In genomic region chr1:6392081-6392879, GRCh38 we compare ENCODE assay signal across 8 cellular contexts. TPM values are rescaled to one million over a fixed set of nuclear protein-coding genes. Genes with fewer than 3 reads are reported as not detected.
DNase-seq lines count a peak whose midpoint lies in the region; ATAC-seq, FAIRE-seq and TF ChIP-seq lines count a peak whose summit lies in the region.

No MANE protein-coding gene starts in this region.

- H4K20me1 ChIP-seq in K562 (replicated peaks; ENCODE audit: control insufficient read depth, insufficient read depth, low read length), result peaks cover 7% of the 10 kb centered on the region

- in situ Hi-C loops in K562 (cut with MboI), result loop anchor here (5.0 kb wide), 1 partner anchor 165 kb away; the partner anchor contains the start of gene TAS1R1

- ATAC-seq in K562 (no peak), memory B cell (ENCODE audit: low read depth) (no peak)

- H3K4me1 ChIP-seq in K562 (replicated peaks in 1 of 2; ENCODE audit: control insufficient read depth in 2 of 2, insufficient read depth in 2 of 2, low read length in 2 of 2), result peaks cover 13 to 20% of the 10 kb centered on the region in 2 experiments

- H3K27me3 Mint-ChIP-seq in memory B cell (peaks cover 3% of the 10 kb centered on the region), type B pancreatic cell (peaks cover 2% of the 10 kb centered on the region)

- peak overlapping the region; percentile 91 for H3K4me3 ChIP-seq in K562

- no peaks in the 10 kb centered on the region for H3K9me1 ChIP-seq in K562 (ENCODE audit: control insufficient read depth, insufficient read depth, low read length)

- no peak for TF ChIP-seq CTCF in K562 (IDR thresholded peaks at IDR 0.05 in 2 of 3, conservative IDR thresholded peaks at IDR 0.05 in 1 of 3; ENCODE audit: insufficient read depth in 2 of 3, low read depth in 1 of 3, low read length in 3 of 3)
- no peak for TF ChIP-seq CTCF in type B pancreatic cell (conservative IDR thresholded peaks at IDR 0.05)

- peak overlapping the region; percentile 66 for H3K4me3 Mint-ChIP-seq in memory B cell
- peak overlapping the region; percentile 86 for H3K4me3 Mint-ChIP-seq in type B pancreatic cell

- no peaks in the 10 kb centered on the region for H3K27me3 ChIP-seq in K562 (ENCODE audit: control insufficient read depth in 2 of 2, insufficient read depth in 2 of 2, low read length in 2 of 2)

- POLR2A ChIA-PET in K562 (lab: Yijun Ruan, JAX), result interaction anchor here (0.5 to 4.8 kb wide), 16 partner anchors 10 to 667 kb away, joined by 3 to 43 read pairs (median 4); partner anchors contain the start of genes NOL9 and TAS1R1

- no peak for TF ChIP-seq EP300 in K562 (IDR thresholded peaks at IDR 0.05; ENCODE audit: low read length)

- no peaks in the 10 kb centered on the region for H3K36me3 Mint-ChIP-seq in memory B cell
- H3K36me3 Mint-ChIP-seq in type B pancreatic cell, result no peaks in the 10 kb centered on the region

- H3K27ac Mint-ChIP-seq in memory B cell (no peak overlapping the region), type B pancreatic cell (peak overlapping the region; percentile 69)

- TSS peak; percentile 61 for BruUV-seq in K562 (replicated peaks; lab: Mats Ljungman, UMichigan)

- intact Hi-C loops in K562 (cut with micrococcal nuclease), result no loop called here

- H3K4me2 ChIP-seq in K562 (ENCODE audit: insufficient read depth, low read length), result peak overlapping the region; percentile 83

- FAIRE-seq in K562 (lab: Jason Lieb, UNC), result peak; percentile 59

- TF ChIP-seq POLR2A in K562 (conservative IDR thresholded peaks at IDR 0.05), result no peak

- peak overlapping the region; percentile 91; the same call in 1 of the 3 replicates for H3K27ac ChIP-seq in K562 (ENCODE audit: extremely low read depth, low read depth, low read length)

- CTCF ChIA-PET in K562 (lab: Yijun Ruan, JAX; ENCODE audit: low intra/inter-chr PET ratio), result no interaction called here

- DNase-seq in activated effector memory CD4-positive, alpha-beta T cell treated with anti-CD3 and anti-CD28 coated beads, Interleukin-2, amount 50 U/mL, for 16 hours, result peak; percentile 66
- DNase-seq in activated effector memory CD4-positive, alpha-beta T cell treated with Interleukin-2 at 50 U/mL for 16 hours, result no peak
- DNase-seq in NCI-H1105 (lab: John Stamatoyannopoulos, UW) (peak; percentile 16), K562 (ENCODE audit: extremely low read depth in 1 of 4, low spot score in 3 of 4) (peak in 1 of 4 experiments; percentile 46), memory B cell (ENCODE audit: low spot score in 2 of 2) (peak; percentile 13 to 22), type B pancreatic cell (ENCODE audit: extremely low spot score, unreplicated experiment) (no peak), LoVo (ENCODE audit: low spot score) (no peak), NCI-H2196 treated with DMSO at 0.1 percent for 48 hours (lab: John Stamatoyannopoulos, UW; ENCODE audit: unreplicated experiment) (no peak)

- peak overlapping the region; percentile 34 to 92 for H3K9ac ChIP-seq in K562 (ENCODE audit: insufficient read depth in 1 of 2, low read depth in 2 of 2, low read length in 2 of 2)

- H2AFZ ChIP-seq in K562 (ENCODE audit: low read depth, low read length), result peak overlapping the region; percentile 26

- H3K9me3 ChIP-seq in K562 (replicated peaks; ENCODE audit: control insufficient read depth, insufficient read depth, low read depth, low read length), result no peaks in the 10 kb centered on the region

- H3K79me2 ChIP-seq in K562 (ENCODE audit: control insufficient read depth, insufficient read depth, low read length), result peaks cover 20% of the 10 kb centered on the region

- H3K4me1 Mint-ChIP-seq in memory B cell, result peaks cover 7% of the 10 kb centered on the region
- H3K4me1 Mint-ChIP-seq in type B pancreatic cell (ENCODE audit: unreplicated experiment), result peaks cover 16% of the 10 kb centered on the region

- H3K36me3 ChIP-seq in K562 (ENCODE audit: control insufficient read depth, insufficient read depth, low read length), result no peaks in the 10 kb centered on the region

- 26% methylated on average over 18 of the region's 18 CpGs for WGBS in K562 (ENCODE audit: insufficient coverage, low coverage, missing lambda C conversion rate)

- TF ChIP-seq RAD21 in K562 (CRISPR knock-in tag; conservative IDR thresholded peaks at IDR 0.05 in 1 of 2, IDR thresholded peaks at IDR 0.05 in 1 of 2), result no peak

- H3K9me3 Mint-ChIP-seq in memory B cell, result no peaks in the 10 kb centered on the region
- no peaks in the 10 kb centered on the region for H3K9me3 Mint-ChIP-seq in type B pancreatic cell

RNA-seq across cellular contexts. Expression of gene ACOT7, which starts 1.3 kb away (rescaled TPM):
- total RNA-seq in K562 (2011; cell fraction: chromatin; rRNA removed; ENCODE audit: low replicate concordance), result 14.3 and 31.3 TPM in 2 replicates
- 25.8 and 25.9 TPM in 2 replicates for total RNA-seq in K562 (2011; cell fraction: nucleolus; rRNA removed)
- total RNA-seq in K562 (2011; cell fraction: nucleoplasm; rRNA removed), result 17.4 and 20.6 TPM in 2 replicates
- 53.3 and 72.0 TPM in 2 replicates for total RNA-seq in K562 (2014; rRNA removed)
- total RNA-seq in K562 (2014; rRNA removed; fragmentation: Illumina TruSeq; extraction: Trizol), result 8.7 and 11.6 TPM in 2 replicates
- 27.1 and 28.4 TPM in 2 replicates for total RNA-seq in K562 (2015; rRNA removed; fragmentation: Illumina TruSeq; extraction: Trizol)
- 92.6 and 95.5 TPM in 2 replicates for total RNA-seq in K562 (2021)
- polyA plus RNA-seq in K562 (2011; rRNA removed), result 37.2 and 76.6 TPM in 2 replicates
- polyA plus RNA-seq in K562 (2011; cell fraction: cytosol; rRNA removed), result 57.9 and 66.6 TPM in 2 replicates
- 28.1 and 31.8 TPM in 2 replicates for polyA plus RNA-seq in K562 (2011; cell fraction: nucleus; rRNA removed)
- 61.5 and 86.0 TPM in 2 replicates for polyA plus RNA-seq in K562 (2012)
- polyA plus RNA-seq in K562 (2014; fragmentation: Illumina TruSeq; extraction: Trizol), result 50.7 and 89.2 TPM in 2 replicates
- polyA plus RNA-seq in K562 (2014; fragmentation: Nextera tagmentation; extraction: Ambion mirVana), result 10 to 100 TPM in 1 of 2 experiments, 1 to 10 TPM in 1; 7.0 to 10.0 TPM
- 57.2 and 63.1 TPM in 2 replicates for polyA plus RNA-seq in K562 (2014; rRNA removed)
- polyA minus RNA-seq in K562 (2011; rRNA and poly(A)+ RNA removed), result 28.7 and 34.8 TPM in 2 replicates
- polyA minus RNA-seq in K562 (2011; cell fraction: cytosol; rRNA and poly(A)+ RNA removed), result 26.1 and 36.3 TPM in 2 replicates
- 7.9 and 12.0 TPM in 2 replicates for polyA minus RNA-seq in K562 (2011; cell fraction: nucleus; rRNA and poly(A)+ RNA removed)
- total RNA-seq in type B pancreatic cell (ENCODE audit: low replicate concordance), result 31.8 and 40.0 TPM in 2 replicates

RNA-seq across cellular contexts. Expression of gene HES2, which starts 27.4 kb away (rescaled TPM):
- total RNA-seq in K562 (2011; cell fraction: chromatin; rRNA removed; ENCODE audit: low replicate concordance), result 0.65 and 0.90 TPM in 2 replicates
- 0.53 and 1.7 TPM in 2 replicates for total RNA-seq in K562 (2011; cell fraction: nucleolus; rRNA removed)
- total RNA-seq in K562 (2011; cell fraction: nucleoplasm; rRNA removed), result 0.53 and 0.66 TPM in 2 replicates
- total RNA-seq in K562 (2014; rRNA removed) (0.04 and 0.05 TPM in 2 replicates), K562 (2014; rRNA removed; fragmentation: Illumina TruSeq; extraction: Trizol) (0.07 TPM in 1 of 2 replicates, not detected in the other), K562 (2015; rRNA removed; fragmentation: Illumina TruSeq; extraction: Trizol) (not detected in 2 replicates), K562 (2021) (0.18 TPM in 1 of 2 replicates, not detected in the other), type B pancreatic cell (ENCODE audit: low replicate concordance) (5.9 and 22.1 TPM in 2 replicates)
- polyA plus RNA-seq in K562 (2011; rRNA removed) (0.08 and 0.15 TPM in 2 replicates), K562 (2014; fragmentation: Illumina TruSeq; extraction: Trizol) (0.06 TPM in 2 replicates), K562 (2014; fragmentation: Nextera tagmentation; extraction: Ambion mirVana) (not detected), K562 (2014; rRNA removed) (not detected in 2 replicates)
- 0.21 and 0.25 TPM in 2 replicates for polyA plus RNA-seq in K562 (2011; cell fraction: cytosol; rRNA removed)
- polyA plus RNA-seq in K562 (2011; cell fraction: nucleus; rRNA removed), result 0.25 and 0.80 TPM in 2 replicates
- polyA plus RNA-seq in K562 (2012), result 0.08 TPM in 1 of 2 replicates, not detected in the other
- 0.30 and 0.32 TPM in 2 replicates for polyA minus RNA-seq in K562 (2011; rRNA and poly(A)+ RNA removed)
- polyA minus RNA-seq in K562 (2011; cell fraction: cytosol; rRNA and poly(A)+ RNA removed), result 0.91 TPM in 1 of 2 replicates, not detected in the other
- polyA minus RNA-seq in K562 (2011; cell fraction: nucleus; rRNA and poly(A)+ RNA removed), result 0.11 and 0.81 TPM in 2 replicates

RNA-seq across cellular contexts. Expression of gene ESPN, which starts 32.3 kb away (rescaled TPM):
- total RNA-seq in K562 (2011; cell fraction: chromatin; rRNA removed; ENCODE audit: low replicate concordance), result 1.6 and 6.0 TPM in 2 replicates
- total RNA-seq in K562 (2011; cell fraction: nucleolus; rRNA removed), result 4.0 and 4.7 TPM in 2 replicates
- 1.8 and 2.4 TPM in 2 replicates for total RNA-seq in K562 (2011; cell fraction: nucleoplasm; rRNA removed)
- total RNA-seq in K562 (2014; rRNA removed) (0.36 and 0.45 TPM in 2 replicates), K562 (2014; rRNA removed; fragmentation: Illumina TruSeq; extraction: Trizol) (0.07 TPM in 1 of 2 replicates, not detected in the other), K562 (2015; rRNA removed; fragmentation: Illumina TruSeq; extraction: Trizol) (0.15 TPM in 1 of 2 replicates, not detected in the other), K562 (2021) (1.2 and 1.7 TPM in 2 replicates), type B pancreatic cell (ENCODE audit: low replicate concordance) (13.8 and 15.6 TPM in 2 replicates)
- polyA plus RNA-seq in K562 (2011; rRNA removed) (0.54 and 2.9 TPM in 2 replicates), K562 (2014; fragmentation: Illumina TruSeq; extraction: Trizol) (0.07 and 0.11 TPM in 2 replicates), K562 (2014; fragmentation: Nextera tagmentation; extraction: Ambion mirVana) (not detected), K562 (2014; rRNA removed) (0.65 and 2.9 TPM in 2 replicates)
- polyA plus RNA-seq in K562 (2011; cell fraction: cytosol; rRNA removed), result 1.2 and 1.9 TPM in 2 replicates
- 9.2 and 25.5 TPM in 2 replicates for polyA plus RNA-seq in K562 (2011; cell fraction: nucleus; rRNA removed)
- polyA plus RNA-seq in K562 (2012), result 2.0 and 5.0 TPM in 2 replicates
- 0.11 TPM in 1 of 2 replicates, not detected in the other for polyA minus RNA-seq in K562 (2011; rRNA and poly(A)+ RNA removed)
- 0.95 and 3.8 TPM in 2 replicates for polyA minus RNA-seq in K562 (2011; cell fraction: cytosol; rRNA and poly(A)+ RNA removed)
- polyA minus RNA-seq in K562 (2011; cell fraction: nucleus; rRNA and poly(A)+ RNA removed), result 3.4 and 3.5 TPM in 2 replicates

Comparison
In these comparisons a context has a peak if more than half of its experiments do, and no peak if none do; other contexts are left out.
1. DNase-seq: peak in activated effector memory CD4-positive, alpha-beta T cell treated with anti-CD3 and anti-CD28 coated beads, Interleukin-2, amount 50 U/mL, for 16 hours (single experiment), NCI-H1105 (single experiment) and memory B cell (2 of 2); none in activated effector memory CD4-positive, alpha-beta T cell treated with Interleukin-2 at 50 U/mL for 16 hours (single experiment), type B pancreatic cell (single experiment), LoVo (single experiment) and NCI-H2196 treated with DMSO at 0.1 percent for 48 hours (single experiment).